In genomic region chr2:188369365-188369764, GRCh38 we compare ENCODE assay signal across 10 cellular contexts.
A peak's percentile ranks its signal among the peaks of the same experiment; 100 is the strongest.
DNase-seq lines count a peak whose midpoint lies in the region; ATAC-seq and TF ChIP-seq lines count a peak whose summit lies in the region.
"Had no signal": no experiment of that assay in that cellular context is flagged by ENCODE, and none has a peak within 500 bp of the region (broad histone marks: within the 10 kb centered on the region; RNA-seq: fewer than 3 reads in every experiment).

No MANE protein-coding gene starts in this region.

- peaks cover 6% of the 10 kb centered on the region for H3K4me1 Mint-ChIP-seq in progenitor cell of endocrine pancreas (ENCODE audit: low read depth)
- H3K4me1 Mint-ChIP-seq: CD8-positive, alpha-beta memory T cell; central memory CD8-positive, alpha-beta T cell had no signal

- TF ChIP-seq CTCF in fibroblast of villous mesenchyme (IDR thresholded peaks at IDR 0.05; ENCODE audit: insufficient read depth, low read depth, low read length) (peak; percentile 83), progenitor cell of endocrine pancreas (IDR thresholded peaks at IDR 0.05; ENCODE audit: unreplicated experiment) (peak; percentile 48)

- H3K9me3 Mint-ChIP-seq in progenitor cell of endocrine pancreas (ENCODE audit: low read depth) = no peaks in the 10 kb centered on the region

- in situ Hi-C loops in SK-MEL-5 (cut with HindIII; ENCODE audit: low pct_unique_long_range_greater_than_20kb, low sequenced_read_pairs) = no loop called here

- peak; percentile 50 for DNase-seq in NCI-H2029 treated with DMSO at 0.1 percent for 48 hours (lab: John Stamatoyannopoulos, UW)
- DNase-seq in NCI-H2029 (lab: John Stamatoyannopoulos, UW) = no peak
- peak; percentile 83 for DNase-seq in SK-MEL-5 (ENCODE audit: low read depth, low spot score)
- peak; percentile 72 for DNase-seq in fibroblast of villous mesenchyme (ENCODE audit: low read depth)
- DNase-seq in progenitor cell of endocrine pancreas (ENCODE audit: low spot score, unreplicated experiment) = no peak
- DNase-seq in CD1c-positive myeloid dendritic cell (ENCODE audit: extremely low spot score) = no peak

- H3K27me3 Mint-ChIP-seq in progenitor cell of endocrine pancreas = no peaks in the 10 kb centered on the region
- H3K27me3 Mint-ChIP-seq: CD8-positive, alpha-beta memory T cell; central memory CD8-positive, alpha-beta T cell had no signal

- no peak overlapping the region for H3K27ac Mint-ChIP-seq in progenitor cell of endocrine pancreas
- H3K27ac Mint-ChIP-seq: CD8-positive, alpha-beta memory T cell had no signal

- H3K4me3 ChIP-seq in fibroblast of villous mesenchyme (ENCODE audit: low read depth, low read length) = no peak overlapping the region

- no peak overlapping the region for H3K4me3 Mint-ChIP-seq in progenitor cell of endocrine pancreas (ENCODE audit: low read depth)
- H3K4me3 Mint-ChIP-seq: CD8-positive, alpha-beta memory T cell; central memory CD8-positive, alpha-beta T cell had no signal

- no peaks in the 10 kb centered on the region for H3K36me3 Mint-ChIP-seq in progenitor cell of endocrine pancreas (ENCODE audit: insufficient read depth)
- H3K36me3 Mint-ChIP-seq: CD8-positive, alpha-beta memory T cell had no signal

- ATAC-seq in GM21526 (IDR thresholded peaks at IDR 0.05; ENCODE audit: low FRiP score, unreplicated experiment) (peak; percentile 88), HG03575 (IDR thresholded peaks at IDR 0.05; ENCODE audit: extremely low read depth, insufficient number of reproducible peaks, low FRiP score, unreplicated experiment) (peak; percentile 82)

Comparison
In these comparisons a context has a peak if more than half of its experiments do, and no peak if none do; other contexts are left out.
1. DNase-seq: peak in NCI-H2029 treated with DMSO at 0.1 percent for 48 hours (single experiment), SK-MEL-5 (single experiment) and fibroblast of villous mesenchyme (single experiment); none in NCI-H2029 (single experiment), progenitor cell of endocrine pancreas (single experiment) and CD1c-positive myeloid dendritic cell (single experiment).